In genomic region chr17:79192503-79193500, GRCh38 we compare ENCODE assay signal across 8 cellular contexts.
A peak's percentile ranks its signal among the peaks of the same experiment; 100 is the strongest.
DNase-seq lines count a peak whose midpoint lies in the region; ATAC-seq and TF ChIP-seq lines count a peak whose summit lies in the region.

No MANE protein-coding gene starts in this region.

- TF ChIP-seq POLR2A in suprapubic skin (IDR thresholded peaks at IDR 0.05) = no peak

- H3K9me3 ChIP-seq in suprapubic skin = no peaks in the 10 kb centered on the region

- intact Hi-C loops in Right ventricle myocardium superior (cut with DNase I) (no loop called here), cardiac septum (cut with DNase I) (no loop called here), left cardiac atrium (cut with DNase I) (no loop called here)

- ATAC-seq in Right ventricle myocardium superior (ENCODE audit: poor library complexity) (peak; percentile 62), WTC11 (peak; percentile 86), left cardiac atrium (peak in 1 of 2 donors; percentile 49), GM21528 (IDR thresholded peaks at IDR 0.05; ENCODE audit: low FRiP score, unreplicated experiment) (no peak), HG03196 (IDR thresholded peaks at IDR 0.05; ENCODE audit: unreplicated experiment) (no peak)

- no peak overlapping the region for H3K27ac ChIP-seq in suprapubic skin

- POLR2A ChIA-PET in WTC11 (lab: Charles Lee) = interaction anchor here (0.7 to 1.0 kb wide), 2 partner anchors 8 to 21 kb away, joined by 3 read pairs; no protein-coding TSS in a partner anchor

- H3K4me1 Mint-ChIP-seq in WTC11 (peaks cover 67% of the 10 kb centered on the region), type B pancreatic cell (ENCODE audit: unreplicated experiment) (no peaks in the 10 kb centered on the region)

- H3K36me3 Mint-ChIP-seq in WTC11 (no peaks in the 10 kb centered on the region), type B pancreatic cell (no peaks in the 10 kb centered on the region)

- H3K36me3 ChIP-seq in suprapubic skin = no peaks in the 10 kb centered on the region

- no peaks in the 10 kb centered on the region for H3K4me1 ChIP-seq in suprapubic skin

- WGBS in suprapubic skin = 8% methylated on average over 18 of the region's 23 CpGs

- H3K27me3 Mint-ChIP-seq in WTC11 (ENCODE audit: low read depth) = no peaks in the 10 kb centered on the region
- H3K27me3 Mint-ChIP-seq in type B pancreatic cell = peaks cover 92% of the 10 kb centered on the region

- no peak overlapping the region for H3K4me3 ChIP-seq in suprapubic skin

- H3K9me3 Mint-ChIP-seq in WTC11 (no peaks in the 10 kb centered on the region), type B pancreatic cell (no peaks in the 10 kb centered on the region)

- DNase-seq in Right ventricle myocardium superior (peak; percentile 57), cardiac septum (ENCODE audit: low spot score) (no peak), WTC11 (ENCODE audit: low spot score) (peak; percentile 78), left cardiac atrium (peak; percentile 54), type B pancreatic cell (ENCODE audit: extremely low spot score, unreplicated experiment) (peak; percentile 81), suprapubic skin (ENCODE audit: low spot score in 2 of 2) (no peak)

- TF ChIP-seq EP300 in suprapubic skin (IDR thresholded peaks at IDR 0.05) = no peak

- H3K27ac Mint-ChIP-seq in WTC11 = peak overlapping the region; percentile 97
- no peak overlapping the region for H3K27ac Mint-ChIP-seq in type B pancreatic cell

- TF ChIP-seq CTCF in WTC11 (IDR thresholded peaks at IDR 0.05) (no peak), type B pancreatic cell (conservative IDR thresholded peaks at IDR 0.05) (no peak), suprapubic skin (IDR thresholded peaks at IDR 0.05) (no peak)

- H3K4me3 Mint-ChIP-seq in WTC11 (peak overlapping the region; percentile 54), type B pancreatic cell (no peak overlapping the region)

- CTCF ChIA-PET in WTC11 (lab: Charles Lee) = interaction anchor here (0.7 to 7.7 kb wide), 14 partner anchors 8 to 208 kb away, joined by 3 to 109 read pairs (median 6); partner anchors contain the start of gene ENGASE

- H3K27me3 ChIP-seq in suprapubic skin = peaks cover 72% of the 10 kb centered on the region

TF ChIP-seq in WTC11, 78 proteins besides CTCF, POLR2A, EP300 and RAD21 (continues in another document):
- TF ChIP-seq MXD4 (CRISPR knock-in tag; IDR thresholded peaks at IDR 0.05; ENCODE audit: borderline replicate concordance) (no peak), GRHL2 (CRISPR knock-in tag; IDR thresholded peaks at IDR 0.05; ENCODE audit: insufficient replicate concordance, severe bottlenecking) (no peak), JAZF1 (CRISPR knock-in tag; IDR thresholded peaks at IDR 0.05) (no peak), GABPB1 (CRISPR knock-in tag; IDR thresholded peaks at IDR 0.05) (no peak), ZNF138 (CRISPR knock-in tag; conservative IDR thresholded peaks at IDR 0.05) (no peak), USF2 (CRISPR knock-in tag; IDR thresholded peaks at IDR 0.05) (peak; percentile 6; the same call in 1 of the 2 replicates), PRDM15 (CRISPR knock-in tag; IDR thresholded peaks at IDR 0.05) (no peak), AR (CRISPR knock-in tag; IDR thresholded peaks at IDR 0.05) (no peak), TP53 (CRISPR knock-in tag; IDR thresholded peaks at IDR 0.05) (no peak), JUN (CRISPR knock-in tag; IDR thresholded peaks at IDR 0.05) (peak; percentile 77; the same call in 1 of the 2 replicates), ZNF671 (CRISPR knock-in tag; IDR thresholded peaks at IDR 0.05) (no peak), TCF7 (CRISPR knock-in tag; IDR thresholded peaks at IDR 0.05; ENCODE audit: low read depth) (peak; percentile 85; the same call in 1 of the 2 replicates), ATF1 (CRISPR knock-in tag; IDR thresholded peaks at IDR 0.05) (no peak)
- TF ChIP-seq, protein P1, sequence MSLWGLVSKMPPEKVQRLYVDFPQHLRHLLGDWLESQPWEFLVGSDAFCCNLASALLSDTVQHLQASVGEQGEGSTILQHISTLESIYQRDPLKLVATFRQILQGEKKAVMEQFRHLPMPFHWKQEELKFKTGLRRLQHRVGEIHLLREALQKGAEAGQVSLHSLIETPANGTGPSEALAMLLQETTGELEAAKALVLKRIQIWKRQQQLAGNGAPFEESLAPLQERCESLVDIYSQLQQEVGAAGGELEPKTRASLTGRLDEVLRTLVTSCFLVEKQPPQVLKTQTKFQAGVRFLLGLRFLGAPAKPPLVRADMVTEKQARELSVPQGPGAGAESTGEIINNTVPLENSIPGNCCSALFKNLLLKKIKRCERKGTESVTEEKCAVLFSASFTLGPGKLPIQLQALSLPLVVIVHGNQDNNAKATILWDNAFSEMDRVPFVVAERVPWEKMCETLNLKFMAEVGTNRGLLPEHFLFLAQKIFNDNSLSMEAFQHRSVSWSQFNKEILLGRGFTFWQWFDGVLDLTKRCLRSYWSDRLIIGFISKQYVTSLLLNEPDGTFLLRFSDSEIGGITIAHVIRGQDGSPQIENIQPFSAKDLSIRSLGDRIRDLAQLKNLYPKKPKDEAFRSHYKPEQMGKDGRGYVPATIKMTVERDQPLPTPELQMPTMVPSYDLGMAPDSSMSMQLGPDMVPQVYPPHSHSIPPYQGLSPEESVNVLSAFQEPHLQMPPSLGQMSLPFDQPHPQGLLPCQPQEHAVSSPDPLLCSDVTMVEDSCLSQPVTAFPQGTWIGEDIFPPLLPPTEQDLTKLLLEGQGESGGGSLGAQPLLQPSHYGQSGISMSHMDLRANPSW (CRISPR knock-in tag; conservative IDR thresholded peaks at IDR 0.05; ENCODE audit: low read depth) = no peak
- TF ChIP-seq, protein P2, sequence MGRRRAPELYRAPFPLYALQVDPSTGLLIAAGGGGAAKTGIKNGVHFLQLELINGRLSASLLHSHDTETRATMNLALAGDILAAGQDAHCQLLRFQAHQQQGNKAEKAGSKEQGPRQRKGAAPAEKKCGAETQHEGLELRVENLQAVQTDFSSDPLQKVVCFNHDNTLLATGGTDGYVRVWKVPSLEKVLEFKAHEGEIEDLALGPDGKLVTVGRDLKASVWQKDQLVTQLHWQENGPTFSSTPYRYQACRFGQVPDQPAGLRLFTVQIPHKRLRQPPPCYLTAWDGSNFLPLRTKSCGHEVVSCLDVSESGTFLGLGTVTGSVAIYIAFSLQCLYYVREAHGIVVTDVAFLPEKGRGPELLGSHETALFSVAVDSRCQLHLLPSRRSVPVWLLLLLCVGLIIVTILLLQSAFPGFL (CRISPR knock-in tag; IDR thresholded peaks at IDR 0.05; ENCODE audit: borderline replicate concordance) = no peak

Comparison
In these comparisons a context has a peak if more than half of its experiments do, and no peak if none do; other contexts are left out.
1. DNase-seq: peak in Right ventricle myocardium superior (single experiment), WTC11 (single experiment), left cardiac atrium (single experiment) and type B pancreatic cell (single experiment); none in cardiac septum (single experiment) and suprapubic skin (0 of 2).
2. ATAC-seq: peak in Right ventricle myocardium superior (single experiment) and WTC11 (single experiment); none in GM21528 (single experiment) and HG03196 (single experiment).